Comparison of ENCODE assay signal across 8 cellular contexts in genomic region chr1:201648911-201649775, GRCh38.
DNase-seq lines count a peak whose midpoint lies in the region; ATAC-seq, FAIRE-seq and TF ChIP-seq lines count a peak whose summit lies in the region.

No MANE protein-coding gene starts in this region.

- TF ChIP-seq EP300 in transverse colon (IDR thresholded peaks at IDR 0.05; ENCODE audit: low read depth): no peak

- peaks cover 3% of the 10 kb centered on the region for H4K20me1 ChIP-seq in keratinocyte (ENCODE audit: control insufficient read depth, extremely low read depth, insufficient read depth, low read length)

- no peaks in the 10 kb centered on the region for H3K79me2 ChIP-seq in keratinocyte (ENCODE audit: control insufficient read depth, insufficient read depth, low read length)

- in situ Hi-C loops in astrocyte of the cerebellum (cut with HindIII; ENCODE audit: low sequenced_read_pairs) (no loop called here), transverse colon (cut with MboI; ENCODE audit: low pct_ligation_motif_present in 1 of 4, low pct_unique_long_range_greater_than_20kb in 1 of 4, low sequenced_read_pairs in 3 of 4) (no loop called here)

- TF ChIP-seq POLR2A in transverse colon (IDR thresholded peaks at IDR 0.05): no peak

- H3K27me3 ChIP-seq in keratinocyte (ENCODE audit: control insufficient read depth, extremely low read depth, insufficient read depth, low read length) (peaks cover 17% of the 10 kb centered on the region), transverse colon (peaks cover 5% of the 10 kb centered on the region)

- H3K36me3 ChIP-seq in keratinocyte (ENCODE audit: control insufficient read depth in 2 of 2, extremely low read depth in 1 of 2, insufficient read depth in 2 of 2, low read length in 2 of 2) (no peaks in the 10 kb centered on the region), transverse colon (no peaks in the 10 kb centered on the region)

- H3K4me1 ChIP-seq in keratinocyte (ENCODE audit: control insufficient read depth, extremely low read depth, insufficient read depth, low read length) (peaks cover 12% of the 10 kb centered on the region), transverse colon (peaks cover 19 to 41% (median 31%) of the 10 kb centered on the region in 4 donors)

- H3K9me3 ChIP-seq in keratinocyte (ENCODE audit: control insufficient read depth, low read depth, low read length): no peaks in the 10 kb centered on the region
- no peaks in the 10 kb centered on the region for H3K9me3 ChIP-seq in transverse colon

- H3K9me1 ChIP-seq in keratinocyte (ENCODE audit: control insufficient read depth, extremely low read depth, insufficient read depth, low read length): no peaks in the 10 kb centered on the region

- WGBS in transverse colon (ENCODE audit: low coverage in 1 of 2), 2 donors: 31% methylated on average over 9 to 41 of the region's 52 CpGs

- no peak for FAIRE-seq in keratinocyte (lab: Jason Lieb, UNC)

- dilution Hi-C loops in keratinocyte (cut with MboI; ENCODE audit: extremely low pct_ligation_motif_present, low sequenced_read_pairs): no loop called here

- peak overlapping the region; percentile 83 for H3K4me2 ChIP-seq in keratinocyte (ENCODE audit: control insufficient read depth, extremely low read depth, insufficient read depth, low read depth, low read length)

- TF ChIP-seq CTCF in astrocyte of the cerebellum (IDR thresholded peaks at IDR 0.05; ENCODE audit: low read depth, low read length, missing control alignments) (no peak), keratinocyte (optimal IDR thresholded peaks at IDR 0.05 in 1 of 3, IDR thresholded peaks at IDR 0.05 in 1 of 3, conservative IDR thresholded peaks at IDR 0.05 in 1 of 3; ENCODE audit: extremely low read depth in 1 of 3, insufficient read depth in 2 of 3, low read length in 3 of 3) (no peak), transverse colon (IDR thresholded peaks at IDR 0.05) (no peak)

- DNase-seq in NCI-H1417 (lab: John Stamatoyannopoulos, UW) (peak; percentile 14 to 82 (median 82)), NCI-H1417 treated with DMSO at 0.1 percent for 48 hours (lab: John Stamatoyannopoulos, UW) (no peak), astrocyte of the cerebellum (ENCODE audit: low read depth) (no peak), keratinocyte (ENCODE audit: low read depth, low spot score) (no peak), transverse colon (peak; percentile 35), NOMO-1 (lab: John Stamatoyannopoulos, UW; ENCODE audit: unreplicated experiment in 2 of 2) (no peak)

- no peak overlapping the region for H3K9ac ChIP-seq in keratinocyte (ENCODE audit: control insufficient read depth, extremely low read depth, insufficient read depth, low read length)

- peak overlapping the region; percentile 56 for H3K4me3 ChIP-seq in astrocyte of the cerebellum (ENCODE audit: low read depth, low read length)
- peak overlapping the region; percentile 52 to 83 (median 58) for H3K4me3 ChIP-seq in keratinocyte (ENCODE audit: control insufficient read depth in 2 of 3, extremely low read depth in 1 of 3, insufficient read depth in 2 of 3, low read depth in 1 of 3, low read length in 3 of 3)
- H3K4me3 ChIP-seq in transverse colon: peak overlapping the region; percentile 23 to 57 (median 44)

- H3K27ac ChIP-seq in keratinocyte (ENCODE audit: control insufficient read depth, insufficient read depth, low read length): no peak overlapping the region
- H3K27ac ChIP-seq in transverse colon: peak overlapping the region; percentile 82 to 89 (median 84)

- ATAC-seq in GM21528 (IDR thresholded peaks at IDR 0.05; ENCODE audit: low FRiP score, unreplicated experiment) (no peak), GM21423 (IDR thresholded peaks at IDR 0.05; ENCODE audit: unreplicated experiment) (no peak)

- peak overlapping the region; percentile 65 for H2AFZ ChIP-seq in keratinocyte (ENCODE audit: control insufficient read depth, low read length)

- intact Hi-C loops in transverse colon (cut with DNase I; ENCODE audit: low total_unique reads): no loop called here

Comparison
In these comparisons a context has a peak if more than half of its experiments do, and no peak if none do; other contexts are left out.
1. DNase-seq: peak in NCI-H1417 (3 of 3) and transverse colon (single experiment); none in NCI-H1417 treated with DMSO at 0.1 percent for 48 hours (single experiment), astrocyte of the cerebellum (single experiment), keratinocyte (single experiment) and NOMO-1 (0 of 2).
2. Peak in every context shown above with its lines, with median percentiles within 50 percentile points of each other: H3K4me3 ChIP-seq.